Comparison of ENCODE assay signal across 8 cellular contexts in the genomic region with DNA sequence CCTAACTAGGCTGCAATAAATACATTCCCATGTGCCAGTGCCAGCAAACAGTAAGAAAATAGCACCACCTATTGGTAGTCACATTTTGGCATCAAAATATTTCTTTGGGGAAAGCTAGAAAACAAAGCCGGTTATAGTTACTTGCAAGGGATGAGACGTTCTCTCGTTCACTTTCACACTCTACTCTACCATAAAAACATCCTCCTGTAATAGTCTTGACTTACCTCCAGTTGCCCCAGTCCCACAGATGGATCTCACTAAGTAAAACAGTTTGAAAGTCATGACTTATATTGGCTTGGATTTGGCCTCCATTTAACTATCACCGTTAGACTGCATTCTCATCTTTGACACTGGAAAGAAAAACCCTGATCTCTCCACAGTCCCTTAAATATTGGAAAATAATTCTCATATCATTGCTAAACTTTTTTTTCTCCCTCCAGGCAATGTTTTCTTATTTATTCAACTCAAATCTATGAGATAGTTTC. TPM values are rescaled to one million over a fixed set of nuclear protein-coding genes. Genes with fewer than 3 reads are reported as not detected.
A peak's percentile ranks its signal among the peaks of the same experiment; 100 is the strongest.
DNase-seq lines count a peak whose midpoint lies in the region; ATAC-seq and TF ChIP-seq lines count a peak whose summit lies in the region.

No MANE protein-coding gene starts in this region.

- H3K36me3 ChIP-seq in ACC112 (ENCODE audit: insufficient read depth, low read length) (no peaks in the 10 kb centered on the region), tibial nerve (no peaks in the 10 kb centered on the region)

- no peaks in the 10 kb centered on the region for H3K9me3 ChIP-seq in tibial nerve

- no peak overlapping the region for H3K27ac ChIP-seq in ACC112 (ENCODE audit: low read depth, low read length)
- no peak overlapping the region for H3K27ac ChIP-seq in tibial nerve

- 11 to 13% methylated on average over 4 of the region's 4 CpGs for whole genome bisulfite sequencing in tibial nerve, 2 donors

- no peaks in the 10 kb centered on the region for H3K79me2 ChIP-seq in ACC112 (ENCODE audit: control insufficient read depth, insufficient read depth, low read length, unreplicated experiment)

- POLR2A ChIA-PET in activated CD4-positive, alpha-beta memory T cell treated with anti-CD3 and anti-CD28 coated beads, Interleukin-2, amount 10 ng/mL, durations not matched to agents 7 days and 5 days (lab: Charles Lee): no interaction called here

- peaks cover 26% of the 10 kb centered on the region for H3K27me3 ChIP-seq in ACC112 (ENCODE audit: insufficient read depth, low read length)
- no peaks in the 10 kb centered on the region for H3K27me3 ChIP-seq in tibial nerve

- in situ Hi-C loops in KBM-7 (cut with MboI; ENCODE audit: low pct_unique_long_range_greater_than_20kb, low sequenced_read_pairs): loop anchor here (25.0 kb wide), 1 partner anchor 678 kb away; no protein-coding TSS in a partner anchor

- ATAC-seq in HG03045 (IDR thresholded peaks at IDR 0.05; ENCODE audit: unreplicated experiment): no peak

- H3K36me3 Mint-ChIP-seq in activated CD4-positive, alpha-beta memory T cell treated with anti-CD3 and anti-CD28 coated beads, Interleukin-2, amount 10 ng/mL, durations not matched to agents 7 days and 5 days (ENCODE audit: low read depth): no peaks in the 10 kb centered on the region

- H3K27ac Mint-ChIP-seq in activated CD4-positive, alpha-beta memory T cell treated with anti-CD3 and anti-CD28 coated beads, Interleukin-2, amount 10 ng/mL, durations not matched to agents 7 days and 5 days: no peak overlapping the region

- H3K9me3 Mint-ChIP-seq in activated CD4-positive, alpha-beta memory T cell treated with anti-CD3 and anti-CD28 coated beads, Interleukin-2, amount 10 ng/mL, durations not matched to agents 7 days and 5 days: no peaks in the 10 kb centered on the region

- H3K4me1 ChIP-seq in ACC112 (ENCODE audit: control insufficient read depth, insufficient read depth, low read length, unreplicated experiment) (peaks cover 14% of the 10 kb centered on the region), tibial nerve (no peaks in the 10 kb centered on the region)

- no peak for TF ChIP-seq EP300 in tibial nerve (IDR thresholded peaks at IDR 0.05)

- no peak for TF ChIP-seq POLR2A in tibial nerve (IDR thresholded peaks at IDR 0.05)

- H2AFZ ChIP-seq in ACC112 (ENCODE audit: low read length, unreplicated experiment): peak overlapping the region; percentile 70

- H3K27me3 Mint-ChIP-seq in activated CD4-positive, alpha-beta memory T cell treated with anti-CD3 and anti-CD28 coated beads, Interleukin-2, amount 10 ng/mL, durations not matched to agents 7 days and 5 days: peaks cover 33% of the 10 kb centered on the region

- no peak overlapping the region for H3K4me3 Mint-ChIP-seq in activated CD4-positive, alpha-beta memory T cell treated with anti-CD3 and anti-CD28 coated beads, Interleukin-2, amount 10 ng/mL, durations not matched to agents 7 days and 5 days

- H3K4me3 ChIP-seq in ACC112 (ENCODE audit: low read depth, low read length): no peak overlapping the region
- no peak overlapping the region for H3K4me3 ChIP-seq in tibial nerve

- no peaks in the 10 kb centered on the region for H3K4me1 Mint-ChIP-seq in activated CD4-positive, alpha-beta memory T cell treated with anti-CD3 and anti-CD28 coated beads, Interleukin-2, amount 10 ng/mL, durations not matched to agents 7 days and 5 days

- CTCF ChIA-PET in activated CD4-positive, alpha-beta memory T cell treated with anti-CD3 and anti-CD28 coated beads, Interleukin-2, amount 10 ng/mL, durations not matched to agents 7 days and 5 days (lab: Charles Lee): interaction anchor here (0.6 to 2.2 kb wide), 7 partner anchors 8 to 681 kb away, joined by 3 to 13 read pairs (median 4); a partner anchor contains a TSS

- peak; percentile 47 for DNase-seq in GM03348 (ENCODE audit: low spot score)
- peak; percentile 55 for DNase-seq in KBM-7
- DNase-seq in SW480 (ENCODE audit: low spot score): peak; percentile 33
- peak; percentile 29 for DNase-seq in iPS-NIHi11 (ENCODE audit: low spot score)
- peak in 1 of 2 donors; percentile 10 for DNase-seq in tibial nerve (ENCODE audit: low spot score in 2 of 2)
- no peak for DNase-seq in activated CD4-positive, alpha-beta memory T cell treated with anti-CD3 and anti-CD28 coated beads, Interleukin-2, amount 10 ng/mL, durations not matched to agents 7 days and 5 days

- TF ChIP-seq CTCF in tibial nerve (IDR thresholded peaks at IDR 0.05): peak; percentile 25 to 62 (median 48)

RNA-seq across cellular contexts. Expression of a gene that starts 9.7 kb away (rescaled TPM):
- 10 to 100 TPM; 17.4 to 55.3 (median 46.9) TPM for total RNA-seq in tibial nerve
- total RNA-seq in activated CD4-positive, alpha-beta memory T cell treated with anti-CD3 and anti-CD28 coated beads, Interleukin-2, amount 10 ng/mL, durations not matched to agents 7 days and 5 days: not detected

Comparison
In these comparisons a context has a peak if more than half of its experiments do, and no peak if none do; other contexts are left out.
1. RNA of a gene that starts 9.7 kb away (total RNA-seq): 17.4 to 55.3 TPM in tibial nerve; not detected in activated CD4-positive, alpha-beta memory T cell treated with anti-CD3 and anti-CD28 coated beads, Interleukin-2, amount 10 ng/mL, durations not matched to agents 7 days and 5 days; every median in the first group is over 10 times any median in the second.